In the genomic region with DNA sequence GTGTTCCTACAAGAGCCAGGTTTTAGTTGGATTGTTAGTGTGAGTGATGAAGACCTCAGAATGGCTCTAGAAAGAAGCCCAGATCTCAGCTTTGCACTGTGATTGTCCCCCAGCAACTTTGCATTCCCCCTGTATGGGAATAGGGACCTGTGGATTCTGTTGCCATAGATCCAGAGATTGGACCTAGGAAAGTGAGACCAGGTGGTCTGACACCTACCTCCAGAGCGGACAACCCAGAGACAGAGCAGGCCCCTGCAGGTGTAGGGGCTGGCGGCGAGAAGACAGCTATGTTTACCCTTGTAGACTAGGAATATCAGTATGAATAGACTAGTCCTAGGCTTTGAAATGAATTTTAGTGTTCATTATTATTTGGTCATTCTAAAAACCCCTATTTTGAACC, we compare ENCODE assay signal across 9 cellular contexts. TPM values are rescaled to one million over a fixed set of nuclear protein-coding genes. Genes with fewer than 3 reads are reported as not detected.
DNase-seq lines count a peak whose midpoint lies in the region; ATAC-seq and TF ChIP-seq lines count a peak whose summit lies in the region.
"Had no signal": no experiment of that assay in that cellular context is flagged by ENCODE, and none has a peak within 500 bp of the region (broad histone marks: within the 10 kb centered on the region; RNA-seq: fewer than 3 reads in every experiment).

No MANE protein-coding gene starts in this region.

- H3K36me3 Mint-ChIP-seq in CD8-positive, alpha-beta T cell = peaks cover 44% of the 10 kb centered on the region
- H3K36me3 Mint-ChIP-seq in IgD-negative memory B cell = peaks cover 4% of the 10 kb centered on the region
- H3K36me3 Mint-ChIP-seq in dendritic cell treated with granulocyte-macrophage colony-stimulating factor and Interleukin-4, amounts not matched to agents 40 ng/mL and 50 ng/mL, for 4 days (ENCODE audit: low read depth) = no peaks in the 10 kb centered on the region

- CTCF ChIA-PET in CD8-positive, alpha-beta T cell (lab: Charles Lee) = interaction anchor here (0.9 to 6.1 kb wide), 9 partner anchors 10 to 55 kb away, joined by 3 to 31 read pairs (median 5); partner anchors contain the start of gene IRF1
- CTCF ChIA-PET in A673 (lab: Charles Lee) = no interaction called here

- peak in 1 of 7 experiments; percentile 19 for DNase-seq in CD8-positive, alpha-beta T cell
- no peak for DNase-seq in gastrocnemius medialis
- no peak for DNase-seq in NCI-H524 (lab: John Stamatoyannopoulos, UW)
- DNase-seq in NCI-H2081 treated with DMSO at 0.1 percent for 48 hours (lab: John Stamatoyannopoulos, UW) = no peak
- no peak for DNase-seq in medulla oblongata (ENCODE audit: extremely low spot score)
- no peak for DNase-seq in A673 (ENCODE audit: low spot score)

- no peak for TF ChIP-seq CTCF in CD8-positive, alpha-beta T cell (IDR thresholded peaks at IDR 0.05)
- TF ChIP-seq CTCF in gastrocnemius medialis (IDR thresholded peaks at IDR 0.05 in 4 of 5, conservative IDR thresholded peaks at IDR 0.05 in 1 of 5) (no peak), A673 (conservative IDR thresholded peaks at IDR 0.05; ENCODE audit: low read depth, low read length) (no peak)

- peak overlapping the region; percentile 87 for H3K27ac Mint-ChIP-seq in CD8-positive, alpha-beta T cell
- peak overlapping the region; percentile 19 to 91 (median 36) for H3K27ac Mint-ChIP-seq in IgD-negative memory B cell
- peak overlapping the region; percentile 25 for H3K27ac Mint-ChIP-seq in dendritic cell treated with granulocyte-macrophage colony-stimulating factor and Interleukin-4, amounts not matched to agents 40 ng/mL and 50 ng/mL, for 4 days

- H3K27me3 Mint-ChIP-seq in CD8-positive, alpha-beta T cell (ENCODE audit: low read depth) = no peaks in the 10 kb centered on the region
- H3K27me3 Mint-ChIP-seq in IgD-negative memory B cell = no peaks in the 10 kb centered on the region
- H3K27me3 Mint-ChIP-seq in dendritic cell treated with granulocyte-macrophage colony-stimulating factor and Interleukin-4, amounts not matched to agents 40 ng/mL and 50 ng/mL, for 4 days = no peaks in the 10 kb centered on the region

- H3K4me1 ChIP-seq in CD8-positive, alpha-beta T cell (ENCODE audit: insufficient read depth, low read length) = peaks cover 88% of the 10 kb centered on the region
- H3K4me1 ChIP-seq in gastrocnemius medialis (peaks cover 80 to 82% of the 10 kb centered on the region in 2 donors), A673 (ENCODE audit: insufficient read depth, low read length, poor library complexity, severe bottlenecking) (peaks cover 11% of the 10 kb centered on the region)

- in situ Hi-C loops in gastrocnemius medialis (cut with MboI; ENCODE audit: low sequenced_read_pairs in 4 of 4) = no loop called here

- no peaks in the 10 kb centered on the region for H3K27me3 ChIP-seq in CD8-positive, alpha-beta T cell (ENCODE audit: insufficient read depth, low read length)
- H3K27me3 ChIP-seq in gastrocnemius medialis = no peaks in the 10 kb centered on the region
- H3K27me3 ChIP-seq in A673 (replicated peaks; ENCODE audit: insufficient read depth, low read depth, low read length, poor library complexity) = no peaks in the 10 kb centered on the region

- no peaks in the 10 kb centered on the region for H3K9me3 ChIP-seq in CD8-positive, alpha-beta T cell (ENCODE audit: low read length)
- H3K9me3 ChIP-seq in gastrocnemius medialis = no peaks in the 10 kb centered on the region
- H3K9me3 ChIP-seq in A673 (ENCODE audit: low read depth, low read length, poor library complexity, severe bottlenecking) = no peaks in the 10 kb centered on the region

- H3K4me1 Mint-ChIP-seq in CD8-positive, alpha-beta T cell (ENCODE audit: low read depth) = peaks cover 90% of the 10 kb centered on the region
- H3K4me1 Mint-ChIP-seq in IgD-negative memory B cell = peaks cover 46 to 64% (median 47%) of the 10 kb centered on the region in 3 donors
- H3K4me1 Mint-ChIP-seq in dendritic cell treated with granulocyte-macrophage colony-stimulating factor and Interleukin-4, amounts not matched to agents 40 ng/mL and 50 ng/mL, for 4 days (ENCODE audit: low read depth) = peaks cover 73% of the 10 kb centered on the region

- BruUV-seq in A673 (replicated peaks; lab: Mats Ljungman, UMichigan) = no TSS peak

- intact Hi-C loops in CD8-positive, alpha-beta T cell (cut with DNase I, micrococcal nuclease) = loop anchor here in 1 of 2 experiments (1.0 to 2.0 kb wide), 3 partner anchors 8 to 21 kb away; no protein-coding TSS in a partner anchor
- intact Hi-C loops in dendritic cell treated with granulocyte-macrophage colony-stimulating factor and Interleukin-4, amounts not matched to agents 40 ng/mL and 50 ng/mL, for 4 days (cut with micrococcal nuclease) = no loop called here
- intact Hi-C loops in gastrocnemius medialis (cut with DNase I; ENCODE audit: low total_unique reads) = no loop called here
- intact Hi-C loops in A673 (cut with micrococcal nuclease; ENCODE audit: unreplicated experiment) = no loop called here

- no peaks in the 10 kb centered on the region for H3K36me3 ChIP-seq in CD8-positive, alpha-beta T cell (ENCODE audit: insufficient read depth, low read length)
- no peaks in the 10 kb centered on the region for H3K36me3 ChIP-seq in gastrocnemius medialis
- H3K36me3 ChIP-seq in A673 (ENCODE audit: insufficient read depth, low read length, poor library complexity, severe bottlenecking) = no peaks in the 10 kb centered on the region

- no peak overlapping the region for H3K27ac ChIP-seq in CD8-positive, alpha-beta T cell (ENCODE audit: low read depth, low read length)
- H3K27ac ChIP-seq in gastrocnemius medialis (peak overlapping the region; percentile 14 to 99 (median 48)), A673 (ENCODE audit: low read depth, low read length, poor library complexity, severe bottlenecking) (no peak overlapping the region)

- peak overlapping the region; percentile 63 for H3K4me3 Mint-ChIP-seq in CD8-positive, alpha-beta T cell
- peak overlapping the region in 3 of 4 donors; percentile 28 to 70 (median 38) for H3K4me3 Mint-ChIP-seq in IgD-negative memory B cell
- H3K4me3 Mint-ChIP-seq in dendritic cell treated with granulocyte-macrophage colony-stimulating factor and Interleukin-4, amounts not matched to agents 40 ng/mL and 50 ng/mL, for 4 days = no peak overlapping the region
- H3K4me3 Mint-ChIP-seq: neural crest cell had no signal

- TF ChIP-seq POLR2A in gastrocnemius medialis (IDR thresholded peaks at IDR 0.05) = no peak

- no peak for ATAC-seq in CD8-positive, alpha-beta T cell
- no peak for ATAC-seq in gastrocnemius medialis

- H3K9me3 Mint-ChIP-seq in CD8-positive, alpha-beta T cell = no peaks in the 10 kb centered on the region
- H3K9me3 Mint-ChIP-seq in IgD-negative memory B cell = no peaks in the 10 kb centered on the region
- no peaks in the 10 kb centered on the region for H3K9me3 Mint-ChIP-seq in dendritic cell treated with granulocyte-macrophage colony-stimulating factor and Interleukin-4, amounts not matched to agents 40 ng/mL and 50 ng/mL, for 4 days
- H3K9me3 Mint-ChIP-seq: neural crest cell had no signal

- no peak overlapping the region for H3K4me3 ChIP-seq in CD8-positive, alpha-beta T cell (ENCODE audit: low read depth, low read length)
- H3K4me3 ChIP-seq in gastrocnemius medialis = no peak overlapping the region
- H3K4me3 ChIP-seq in A673 (ENCODE audit: low read depth, low read length, poor library complexity, severe bottlenecking) = no peak overlapping the region

- POLR2A ChIA-PET in CD8-positive, alpha-beta T cell (lab: Charles Lee) = interaction anchor here (1.1 to 5.3 kb wide), 4 partner anchors 10 to 30 kb away, joined by 3 to 54 read pairs (median 12); no protein-coding TSS in a partner anchor
- POLR2A ChIA-PET in A673 (lab: Charles Lee; ENCODE audit: low non-redundant PET) = no interaction called here

RNA-seq across cellular contexts. Expression of gene IRF1, which starts 53.6 kb away (rescaled TPM):
- total RNA-seq in CD8-positive, alpha-beta T cell = 1,000 to 10,000 TPM; 1,214 to 1,250 TPM
- 207 TPM for polyA plus RNA-seq in IgD-negative memory B cell
- 10 to 100 TPM in 1 of 4 donors, 1 to 10 TPM in 3; 5.5 to 20.6 (median 8.4) TPM for total RNA-seq in gastrocnemius medialis
- 5.7 and 6.9 TPM in 2 replicates for total RNA-seq in A673 (2021)

Comparison
In these comparisons a context has a peak if more than half of its experiments do, and no peak if none do; other contexts are left out.
1. H3K27ac ChIP-seq: peak in gastrocnemius medialis (4 of 4); none in CD8-positive, alpha-beta T cell (single experiment) and A673 (single experiment).
2. H3K27ac Mint-ChIP-seq: peak in every context shown above with its lines; median percentile 87 in CD8-positive, alpha-beta T cell; 36 in IgD-negative memory B cell; 25 in dendritic cell treated with granulocyte-macrophage colony-stimulating factor and Interleukin-4, amounts not matched to agents 40 ng/mL and 50 ng/mL, for 4 days.
3. RNA of gene IRF1, which starts 53.6 kb away (total RNA-seq): 1,214 to 1,250 TPM in CD8-positive, alpha-beta T cell; 5.5 to 20.6 TPM in gastrocnemius medialis and 5.7 to 6.9 TPM in A673; every median in the first group is over 10 times any median in the second.